ENCODE assay signal across 15 cellular contexts in the genomic region with DNA sequence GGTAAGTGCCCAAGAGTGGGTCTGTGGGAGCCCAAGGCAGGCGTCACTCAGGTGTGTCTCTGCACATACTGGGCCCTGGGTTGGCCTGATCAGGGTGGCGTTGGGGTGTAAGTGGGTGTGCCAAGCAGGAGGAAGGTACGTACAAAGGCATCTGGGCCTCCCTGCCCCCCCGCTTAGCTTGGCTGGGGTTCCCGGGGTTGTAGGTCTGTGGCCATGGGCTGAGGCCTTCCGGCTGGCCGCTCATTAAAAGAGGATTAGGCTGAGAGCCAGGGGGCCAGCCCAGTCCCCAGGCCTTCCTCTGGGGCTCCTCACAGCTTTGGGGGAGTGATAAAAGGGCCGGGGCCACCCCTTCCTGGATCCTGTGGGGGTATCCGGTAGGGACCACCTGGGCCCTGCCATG. TPM values are rescaled to one million over a fixed set of nuclear protein-coding genes. Genes with fewer than 3 reads are reported as not detected.
DNase-seq lines count a peak whose midpoint lies in the region; ATAC-seq, FAIRE-seq and TF ChIP-seq lines count a peak whose summit lies in the region.
"Had no signal": no experiment of that assay in that cellular context is flagged by ENCODE, and none has a peak within 500 bp of the region (broad histone marks: within the 10 kb centered on the region; RNA-seq: fewer than 3 reads in every experiment).

No MANE protein-coding gene starts in this region.

- no peak overlapping the region for H3K4me3 Mint-ChIP-seq in natural killer cell treated with Interleukin-12 subunit alpha and Interleukin-12 subunit beta and Interleukin-15 and Interleukin-18, amount 100 ng/mL, for 72 hours
- no peak overlapping the region for H3K4me3 Mint-ChIP-seq in activated CD4-positive, alpha-beta T cell treated with anti-CD3 and anti-CD28 coated beads, Interleukin-2, amount 10 ng/mL, durations not matched to agents 24 days and 14 days
- no peak overlapping the region for H3K4me3 Mint-ChIP-seq in activated T-helper 17 cell treated with anti-CD3 and anti-CD28 coated beads, Interleukin-2, amount 50 U/mL, for 72 hours

- H3K27ac Mint-ChIP-seq in natural killer cell treated with Interleukin-12 subunit alpha and Interleukin-12 subunit beta and Interleukin-15 and Interleukin-18, amount 100 ng/mL, for 72 hours: no peak overlapping the region
- no peak overlapping the region for H3K27ac Mint-ChIP-seq in activated CD4-positive, alpha-beta T cell treated with anti-CD3 and anti-CD28 coated beads, Interleukin-2, amount 10 ng/mL, durations not matched to agents 24 days and 14 days
- no peak overlapping the region for H3K27ac Mint-ChIP-seq in activated T-helper 17 cell treated with anti-CD3 and anti-CD28 coated beads, Interleukin-2, amount 50 U/mL, for 72 hours

- H3K4me1 Mint-ChIP-seq in natural killer cell treated with Interleukin-12 subunit alpha and Interleukin-12 subunit beta and Interleukin-15 and Interleukin-18, amount 100 ng/mL, for 72 hours (ENCODE audit: low read depth in 2 of 2): no peaks in the 10 kb centered on the region
- no peaks in the 10 kb centered on the region for H3K4me1 Mint-ChIP-seq in activated CD4-positive, alpha-beta T cell treated with anti-CD3 and anti-CD28 coated beads, Interleukin-2, amount 10 ng/mL, durations not matched to agents 24 days and 14 days
- H3K4me1 Mint-ChIP-seq in activated T-helper 17 cell treated with anti-CD3 and anti-CD28 coated beads, Interleukin-2, amount 50 U/mL, for 72 hours: no peaks in the 10 kb centered on the region

- H3K36me3 ChIP-seq in endothelial cell of umbilical vein (ENCODE audit: control insufficient read depth in 2 of 2, extremely low read depth in 1 of 2, insufficient read depth in 2 of 2, low read length in 2 of 2) (peaks cover 0 to 2% of the 10 kb centered on the region in 2 experiments), mesendoderm (ENCODE audit: control insufficient read depth, insufficient read depth, low read length) (no peaks in the 10 kb centered on the region), thoracic aorta (no peaks in the 10 kb centered on the region)
- H3K36me3 ChIP-seq: tibial nerve had no signal

- H3K9ac ChIP-seq in endothelial cell of umbilical vein (replicated peaks; ENCODE audit: extremely low read depth, insufficient read depth, low read length) (no peak overlapping the region), mesendoderm (ENCODE audit: low read length) (peak overlapping the region; percentile 18)

- no peak overlapping the region for H3K18ac ChIP-seq in mesendoderm (ENCODE audit: low read length)

- H2AK5ac ChIP-seq in mesendoderm (ENCODE audit: low read length): no peak overlapping the region

- no peak overlapping the region for H2BK5ac ChIP-seq in mesendoderm (ENCODE audit: low read length)

- no peak for TF ChIP-seq POLR2A in endothelial cell of umbilical vein (IDR thresholded peaks at IDR 0.05; ENCODE audit: low read depth, low read length)

- no peaks in the 10 kb centered on the region for H3K9me3 Mint-ChIP-seq in natural killer cell treated with Interleukin-12 subunit alpha and Interleukin-12 subunit beta and Interleukin-15 and Interleukin-18, amount 100 ng/mL, for 72 hours
- no peaks in the 10 kb centered on the region for H3K9me3 Mint-ChIP-seq in activated CD4-positive, alpha-beta T cell treated with anti-CD3 and anti-CD28 coated beads, Interleukin-2, amount 10 ng/mL, durations not matched to agents 24 days and 14 days
- no peaks in the 10 kb centered on the region for H3K9me3 Mint-ChIP-seq in activated T-helper 17 cell treated with anti-CD3 and anti-CD28 coated beads, Interleukin-2, amount 50 U/mL, for 72 hours

- H3K4me3 ChIP-seq in endothelial cell of umbilical vein (replicated peaks in 1 of 3; ENCODE audit: insufficient read depth in 1 of 3, low read depth in 1 of 3, low read length in 3 of 3): no peak overlapping the region
- no peak overlapping the region for H3K4me3 ChIP-seq in mesendoderm (ENCODE audit: low read length)
- H3K4me3 ChIP-seq in thoracic aorta: no peak overlapping the region
- H3K4me3 ChIP-seq: dorsolateral prefrontal cortex, tibial nerve had no signal

- WGBS in mesendoderm (ENCODE audit: extremely low coverage, insufficient coverage, low lambda C conversion rate): no CpG with 5 or more reads among the region's 9 CpGs

- peak overlapping the region; percentile 69 for H3K56ac ChIP-seq in mesendoderm (ENCODE audit: low read length)

- TF ChIP-seq CTCF in endothelial cell of umbilical vein (IDR thresholded peaks at IDR 0.05; ENCODE audit: extremely low read depth in 1 of 2, insufficient read depth in 1 of 2, low read depth in 1 of 2, low read length in 2 of 2) (no peak), thoracic aorta (IDR thresholded peaks at IDR 0.05) (no peak)

- no peak overlapping the region for H3K4ac ChIP-seq in mesendoderm (ENCODE audit: low read depth, low read length)

- POLR2A ChIA-PET in endothelial cell of umbilical vein (lab: Charles Lee): no interaction called here

- H3K27me3 ChIP-seq in endothelial cell of umbilical vein (ENCODE audit: control insufficient read depth in 2 of 2, insufficient read depth in 2 of 2, low read length in 2 of 2) (no peaks in the 10 kb centered on the region), mesendoderm (ENCODE audit: insufficient read depth, low read length, poor library complexity) (no peaks in the 10 kb centered on the region), thoracic aorta (replicated peaks; ENCODE audit: insufficient read depth) (no peaks in the 10 kb centered on the region)
- H3K27me3 ChIP-seq: dorsolateral prefrontal cortex, tibial nerve had no signal

- peaks cover 43% of the 10 kb centered on the region for H3K79me1 ChIP-seq in mesendoderm (ENCODE audit: low read length)

- no peak overlapping the region for H4K5ac ChIP-seq in mesendoderm (ENCODE audit: low read length)

- H3K23ac ChIP-seq in mesendoderm (ENCODE audit: low read length): no peak overlapping the region

- H4K8ac ChIP-seq in mesendoderm (ENCODE audit: low read depth, low read length): no peak overlapping the region

- no peak overlapping the region for H2BK15ac ChIP-seq in mesendoderm (replicated peaks; ENCODE audit: low read depth)

- dilution Hi-C loops in endothelial cell of umbilical vein (cut with MboI; ENCODE audit: extremely low pct_ligation_motif_present, low sequenced_read_pairs): no loop called here

- CTCF ChIA-PET in endothelial cell of umbilical vein (lab: Charles Lee): interaction anchor here (0.8 to 2.4 kb wide), 3 partner anchors 10 to 89 kb away, joined by 3 to 7 read pairs (median 3); no protein-coding TSS in a partner anchor

- H4K20me1 ChIP-seq in endothelial cell of umbilical vein (replicated peaks; ENCODE audit: control insufficient read depth, extremely low read depth, insufficient read depth, low read length): no peaks in the 10 kb centered on the region

- H3K36me3 Mint-ChIP-seq in natural killer cell treated with Interleukin-12 subunit alpha and Interleukin-12 subunit beta and Interleukin-15 and Interleukin-18, amount 100 ng/mL, for 72 hours: no peaks in the 10 kb centered on the region
- H3K36me3 Mint-ChIP-seq in activated CD4-positive, alpha-beta T cell treated with anti-CD3 and anti-CD28 coated beads, Interleukin-2, amount 10 ng/mL, durations not matched to agents 24 days and 14 days (ENCODE audit: low read depth): no peaks in the 10 kb centered on the region
- no peaks in the 10 kb centered on the region for H3K36me3 Mint-ChIP-seq in activated T-helper 17 cell treated with anti-CD3 and anti-CD28 coated beads, Interleukin-2, amount 50 U/mL, for 72 hours (ENCODE audit: low read depth)

- FAIRE-seq in endothelial cell of umbilical vein (lab: Jason Lieb, UNC): peak; percentile 44
- FAIRE-seq: RCC 7860 had no signal

- H2AFZ ChIP-seq in endothelial cell of umbilical vein (ENCODE audit: low read depth, low read length): no peak overlapping the region

- no peak overlapping the region for H2BK120ac ChIP-seq in mesendoderm (ENCODE audit: low read depth, low read length)

- DNase-seq in M059J (ENCODE audit: low read depth) (peak; percentile 57), endothelial cell of umbilical vein (ENCODE audit: low read depth, low spot score) (no peak), mesendoderm (no peak), thoracic aorta (ENCODE audit: low spot score) (no peak)
- no peak for DNase-seq in natural killer cell treated with Interleukin-12 subunit alpha and Interleukin-12 subunit beta and Interleukin-15 and Interleukin-18, amount 100 ng/mL, for 72 hours (ENCODE audit: low spot score)
- no peak for DNase-seq in activated CD4-positive, alpha-beta T cell treated with anti-CD3 and anti-CD28 coated beads, Interleukin-2, amount 10 ng/mL, durations not matched to agents 24 days and 14 days
- DNase-seq in stimulated activated CD4-positive, alpha-beta T cell treated with anti-CD3 and anti-CD28 coated beads, Interleukin-4, amount 100 ng/mL, for 24 hours: no peak
- DNase-seq: activated gamma-delta T cell, dorsolateral prefrontal cortex, midbrain, NCI-H1694, NCI-H526 had no signal

- BruUV-seq in endothelial cell of umbilical vein (replicated peaks; lab: Mats Ljungman, UMichigan): no TSS peak

- no peak for ATAC-seq in thoracic aorta (ENCODE audit: insufficient number of reproducible peaks, low FRiP score, low read depth)
- no peak for ATAC-seq in natural killer cell treated with Interleukin-12 subunit alpha and Interleukin-12 subunit beta and Interleukin-15 and Interleukin-18, amount 100 ng/mL, for 72 hours
- ATAC-seq in activated T-helper 17 cell treated with anti-CD3 and anti-CD28 coated beads, Interleukin-2, amount 50 U/mL, for 72 hours (replicated peaks): no peak

- H3K4me2 ChIP-seq in endothelial cell of umbilical vein (ENCODE audit: insufficient read depth, low read length) (peak overlapping the region; percentile 5), mesendoderm (ENCODE audit: low read length) (no peak overlapping the region)

- H3K9me1 ChIP-seq in endothelial cell of umbilical vein (replicated peaks; ENCODE audit: control insufficient read depth, extremely low read depth, insufficient read depth, low read length): no peaks in the 10 kb centered on the region

- no peaks in the 10 kb centered on the region for H3K27me3 Mint-ChIP-seq in natural killer cell treated with Interleukin-12 subunit alpha and Interleukin-12 subunit beta and Interleukin-15 and Interleukin-18, amount 100 ng/mL, for 72 hours
- peaks cover 4% of the 10 kb centered on the region for H3K27me3 Mint-ChIP-seq in activated CD4-positive, alpha-beta T cell treated with anti-CD3 and anti-CD28 coated beads, Interleukin-2, amount 10 ng/mL, durations not matched to agents 24 days and 14 days
- no peaks in the 10 kb centered on the region for H3K27me3 Mint-ChIP-seq in activated T-helper 17 cell treated with anti-CD3 and anti-CD28 coated beads, Interleukin-2, amount 50 U/mL, for 72 hours

- H3K9me3 ChIP-seq in endothelial cell of umbilical vein (replicated peaks; ENCODE audit: control insufficient read depth, insufficient read depth, low read length) (no peaks in the 10 kb centered on the region), thoracic aorta (no peaks in the 10 kb centered on the region)
- H3K9me3 ChIP-seq: tibial nerve had no signal

- intact Hi-C loops in endothelial cell of umbilical vein (cut with micrococcal nuclease): loop anchor here (5.0 kb wide), 1 partner anchor 361 kb away; no protein-coding TSS in a partner anchor
- intact Hi-C loops in activated CD4-positive, alpha-beta T cell treated with anti-CD3 and anti-CD28 coated beads, Interleukin-2, amount 10 ng/mL, durations not matched to agents 24 days and 14 days (cut with micrococcal nuclease): no loop called here

- H3K79me2 ChIP-seq in endothelial cell of umbilical vein (ENCODE audit: control insufficient read depth, insufficient read depth, low read length) (peaks cover 62% of the 10 kb centered on the region), mesendoderm (ENCODE audit: control insufficient read depth, insufficient read depth, low read length) (peaks cover 24% of the 10 kb centered on the region)

- H3K4me1 ChIP-seq in endothelial cell of umbilical vein (ENCODE audit: control insufficient read depth, extremely low read depth, insufficient read depth, low read length): peaks cover 80% of the 10 kb centered on the region
- H3K4me1 ChIP-seq in mesendoderm (ENCODE audit: control insufficient read depth, low read depth, low read length): peaks cover 33% of the 10 kb centered on the region
- peaks cover 35 to 72% of the 10 kb centered on the region in 2 donors for H3K4me1 ChIP-seq in thoracic aorta (ENCODE audit: control insufficient read depth in 1 of 2, low read depth in 2 of 2)

- peak overlapping the region; percentile 99 for H3K27ac ChIP-seq in endothelial cell of umbilical vein (ENCODE audit: insufficient read depth, low read depth, low read length)
- H3K27ac ChIP-seq in mesendoderm (ENCODE audit: low read depth, low read length): no peak overlapping the region
- peak overlapping the region; percentile 83 to 92 for H3K27ac ChIP-seq in thoracic aorta

RNA-seq across cellular contexts. Expression of a gene that starts 13.3 kb away (rescaled TPM):
- 3.7 and 6.6 TPM in 2 replicates for total RNA-seq in M059J (2014; rRNA removed; shearing (Covaris generic))
- total RNA-seq in endothelial cell of umbilical vein (99.1 and 143 TPM in 2 replicates), thoracic aorta (10 to 100 TPM; 25.5 to 35.1 TPM)
- 64.8 and 65.8 TPM in 2 replicates for polyA plus RNA-seq in endothelial cell of umbilical vein
- polyA plus RNA-seq in endothelial cell of umbilical vein (2011; cell fraction: cytosol; rRNA removed): 52.6 and 61.9 TPM in 2 replicates
- polyA plus RNA-seq in endothelial cell of umbilical vein (2011; cell fraction: nucleus; rRNA removed): 74.4 and 75.9 TPM in 2 replicates
- polyA plus RNA-seq in endothelial cell of umbilical vein (2012): 91.4 and 101 TPM in 2 replicates
- 84.2 and 86.5 TPM in 2 replicates for polyA minus RNA-seq in endothelial cell of umbilical vein
- polyA minus RNA-seq in endothelial cell of umbilical vein (2011; cell fraction: cytosol; rRNA and poly(A)+ RNA removed): 32.9 TPM
- 35.4 and 43.0 TPM in 2 replicates for polyA minus RNA-seq in endothelial cell of umbilical vein (2011; cell fraction: nucleus; rRNA and poly(A)+ RNA removed)
- polyA plus RNA-seq in mesendoderm (2013, experiment 1 of 2): 24.7 TPM
- 23.0 TPM for polyA plus RNA-seq in mesendoderm (2013, experiment 2 of 2)
- under 1 TPM; 0.12 to 0.81 TPM for total RNA-seq in natural killer cell treated with Interleukin-12 subunit alpha and Interleukin-12 subunit beta and Interleukin-15 and Interleukin-18, amount 100 ng/mL, for 72 hours
- 0.14 and 0.31 TPM in 2 replicates for total RNA-seq in activated CD4-positive, alpha-beta T cell treated with anti-CD3 and anti-CD28 coated beads, Interleukin-2, amount 10 ng/mL, durations not matched to agents 24 days and 14 days
- total RNA-seq in activated T-helper 17 cell treated with anti-CD3 and anti-CD28 coated beads, Interleukin-2, amount 50 U/mL, for 72 hours: 1 to 10 TPM in 1 of 2 donors, not detected in 1; 1.5 TPM

RNA-seq across cellular contexts. Expression of a gene that starts 23.0 kb away (rescaled TPM):
- not detected in 2 replicates for total RNA-seq in M059J (2014; rRNA removed; shearing (Covaris generic))
- total RNA-seq in endothelial cell of umbilical vein (0.77 and 0.78 TPM in 2 replicates), thoracic aorta (under 1 TPM in 1 of 2 donors, not detected in 1; 0.54 TPM)
- 0.05 TPM in 1 of 2 replicates, not detected in the other for polyA plus RNA-seq in endothelial cell of umbilical vein
- polyA plus RNA-seq in endothelial cell of umbilical vein (2011; cell fraction: cytosol; rRNA removed): 0.03 TPM in 1 of 2 replicates, not detected in the other
- polyA plus RNA-seq in endothelial cell of umbilical vein (2011; cell fraction: nucleus; rRNA removed): 0.40 and 0.55 TPM in 2 replicates
- polyA plus RNA-seq in endothelial cell of umbilical vein (2012): 0.16 TPM in 1 of 2 replicates, not detected in the other
- polyA minus RNA-seq in endothelial cell of umbilical vein: not detected in 2 replicates
- not detected for polyA minus RNA-seq in endothelial cell of umbilical vein (2011; cell fraction: cytosol; rRNA and poly(A)+ RNA removed)
- 0.14 and 0.34 TPM in 2 replicates for polyA minus RNA-seq in endothelial cell of umbilical vein (2011; cell fraction: nucleus; rRNA and poly(A)+ RNA removed)
- 0.04 TPM for polyA plus RNA-seq in mesendoderm (2013, experiment 1 of 2)
- 0.01 TPM for polyA plus RNA-seq in mesendoderm (2013, experiment 2 of 2)
- total RNA-seq in natural killer cell treated with Interleukin-12 subunit alpha and Interleukin-12 subunit beta and Interleukin-15 and Interleukin-18, amount 100 ng/mL, for 72 hours: not detected
- total RNA-seq in activated CD4-positive, alpha-beta T cell treated with anti-CD3 and anti-CD28 coated beads, Interleukin-2, amount 10 ng/mL, durations not matched to agents 24 days and 14 days: not detected in 2 replicates
- not detected for total RNA-seq in activated T-helper 17 cell treated with anti-CD3 and anti-CD28 coated beads, Interleukin-2, amount 50 U/mL, for 72 hours
- total RNA-seq: tibial nerve had no signal

RNA-seq across cellular contexts. Expression of a gene that starts 36.7 kb away (rescaled TPM):
- total RNA-seq in M059J (2014; rRNA removed; shearing (Covaris generic)): 0.89 and 0.96 TPM in 2 replicates
- total RNA-seq in endothelial cell of umbilical vein (0.60 and 0.65 TPM in 2 replicates), thoracic aorta (under 1 TPM in 1 of 2 donors, not detected in 1; 0.28 TPM)
- 0.94 and 1.1 TPM in 2 replicates for polyA plus RNA-seq in endothelial cell of umbilical vein
- polyA plus RNA-seq in endothelial cell of umbilical vein (2011; cell fraction: cytosol; rRNA removed): 0.21 and 0.23 TPM in 2 replicates
- 1.0 and 1.2 TPM in 2 replicates for polyA plus RNA-seq in endothelial cell of umbilical vein (2011; cell fraction: nucleus; rRNA removed)
- 0.24 TPM in 1 of 2 replicates, not detected in the other for polyA plus RNA-seq in endothelial cell of umbilical vein (2012)
- polyA minus RNA-seq in endothelial cell of umbilical vein: not detected in 2 replicates
- polyA minus RNA-seq in endothelial cell of umbilical vein (2011; cell fraction: cytosol; rRNA and poly(A)+ RNA removed): not detected
- 0.72 and 0.77 TPM in 2 replicates for polyA minus RNA-seq in endothelial cell of umbilical vein (2011; cell fraction: nucleus; rRNA and poly(A)+ RNA removed)
- 0.48 TPM for polyA plus RNA-seq in mesendoderm (2013, experiment 1 of 2)
- polyA plus RNA-seq in mesendoderm (2013, experiment 2 of 2): 0.42 TPM
- not detected for total RNA-seq in natural killer cell treated with Interleukin-12 subunit alpha and Interleukin-12 subunit beta and Interleukin-15 and Interleukin-18, amount 100 ng/mL, for 72 hours
- not detected in 2 replicates for total RNA-seq in activated CD4-positive, alpha-beta T cell treated with anti-CD3 and anti-CD28 coated beads, Interleukin-2, amount 10 ng/mL, durations not matched to agents 24 days and 14 days
- total RNA-seq in activated T-helper 17 cell treated with anti-CD3 and anti-CD28 coated beads, Interleukin-2, amount 50 U/mL, for 72 hours: under 1 TPM in 1 of 2 donors, not detected in 1; 0.71 TPM
